ENCODE assay signal across 1 cellular context in genomic region chr19:42433503-42434260, GRCh38.
TF ChIP-seq lines count a peak whose summit lies in the region.

No MANE protein-coding gene starts in this region.

TF ChIP-seq in SK-N-SH treated with all-trans-retinoic acid at 6 μM for 48 hours, 23 proteins besides CTCF, POLR2A, EP300 and RAD21 (continued from another document):
- TF ChIP-seq PATZ1 (CRISPR knock-in tag; IDR thresholded peaks at IDR 0.05; ENCODE audit: borderline replicate concordance): no peak
- TF ChIP-seq ZC3H10 (CRISPR knock-in tag; IDR thresholded peaks at IDR 0.05): no peak
- TF ChIP-seq ZNF565 (CRISPR knock-in tag; conservative IDR thresholded peaks at IDR 0.05; ENCODE audit: low read depth): no peak
- TF ChIP-seq TSHZ2 (CRISPR knock-in tag; IDR thresholded peaks at IDR 0.05): no peak
- no peak for TF ChIP-seq TOX (CRISPR knock-in tag; IDR thresholded peaks at IDR 0.05; ENCODE audit: borderline replicate concordance)
- TF ChIP-seq ZNF8 (CRISPR knock-in tag; IDR thresholded peaks at IDR 0.05): no peak
- no peak for TF ChIP-seq TCF4 (CRISPR knock-in tag; IDR thresholded peaks at IDR 0.05; ENCODE audit: borderline replicate concordance)
- TF ChIP-seq CREB5 (CRISPR knock-in tag; IDR thresholded peaks at IDR 0.05; ENCODE audit: low read depth): no peak
